ENCODE assay signal across 1 cellular context in genomic region chr1:204254031-204254661, GRCh38.
TF ChIP-seq lines count a peak whose summit lies in the region.

No MANE protein-coding gene starts in this region.

TF ChIP-seq in HepG2, 621 proteins besides CTCF, POLR2A, EP300 and RAD21 (continued from another document and continues in another):
- TF ChIP-seq GMEB1 (CRISPR knock-in tag; IDR thresholded peaks at IDR 0.05; ENCODE audit: borderline replicate concordance) (peak; percentile 50; the same call in 1 of the 2 replicates), NR1H2 (CRISPR knock-in tag; IDR thresholded peaks at IDR 0.05; ENCODE audit: borderline replicate concordance, low read depth) (no peak), PAWR (CRISPR knock-in tag; IDR thresholded peaks at IDR 0.05; ENCODE audit: borderline replicate concordance) (peak; percentile 27; the same call in 1 of the 2 replicates), HMGXB4 (CRISPR knock-in tag; IDR thresholded peaks at IDR 0.05; ENCODE audit: borderline replicate concordance in 1 of 2, low read depth in 1 of 2) (peak; percentile 61 to 68; a peak in 3 of 4 replicates), ZFP90 (CRISPR knock-in tag; IDR thresholded peaks at IDR 0.05; ENCODE audit: borderline replicate concordance) (peak; percentile 52; the same call in 1 of the 2 replicates), ZNF580 (CRISPR knock-in tag; IDR thresholded peaks at IDR 0.05; ENCODE audit: borderline replicate concordance, low read depth) (peak; percentile 68; the same call in 1 of the 2 replicates), THAP11 (CRISPR knock-in tag; IDR thresholded peaks at IDR 0.05) (peak; percentile 69; the same call in 1 of the 2 replicates), ZNF589 (CRISPR knock-in tag; conservative IDR thresholded peaks at IDR 0.05) (no peak), ZNF142 (CRISPR knock-in tag; IDR thresholded peaks at IDR 0.05) (no peak), PRDM15 (CRISPR knock-in tag; IDR thresholded peaks at IDR 0.05) (0 out of 2 replicates have a peak, but pooled peaks have one; percentile 49), ZNF558 (CRISPR knock-in tag; IDR thresholded peaks at IDR 0.05; ENCODE audit: borderline replicate concordance) (no peak; the same call in 1 of the 2 replicates), ZNF567 (CRISPR knock-in tag; IDR thresholded peaks at IDR 0.05; ENCODE audit: borderline replicate concordance) (0 out of 2 replicates have a peak, but pooled peaks have one; percentile 76), ZNF414 (CRISPR knock-in tag; IDR thresholded peaks at IDR 0.05) (peak; percentile 41), PHF8 (CRISPR knock-in tag; IDR thresholded peaks at IDR 0.05) (peak; percentile 41), ZFP62 (CRISPR knock-in tag; IDR thresholded peaks at IDR 0.05) (no peak), ZFP82 (CRISPR knock-in tag; IDR thresholded peaks at IDR 0.05; ENCODE audit: borderline replicate concordance) (peak; percentile 52; the same call in 1 of the 2 replicates), ARNTL (CRISPR knock-in tag; IDR thresholded peaks at IDR 0.05) (peak; percentile 96), RORA (CRISPR knock-in tag; IDR thresholded peaks at IDR 0.05) (no peak), ZNF276 (CRISPR knock-in tag; IDR thresholded peaks at IDR 0.05; ENCODE audit: low read depth) (peak; percentile 73; the same call in 1 of the 2 replicates), HHEX (CRISPR knock-in tag; IDR thresholded peaks at IDR 0.05) (no peak), SIN3A (IDR thresholded peaks at IDR 0.05; ENCODE audit: borderline replicate concordance, low read depth, low read length) (peak; percentile 69; the same call in 1 of the 2 replicates), POLR2AphosphoS5 (IDR thresholded peaks at IDR 0.05; ENCODE audit: low read depth, low read length) (no peak), IRF9 (CRISPR knock-in tag; IDR thresholded peaks at IDR 0.05; ENCODE audit: borderline replicate concordance) (no peak), TAF15 (IDR thresholded peaks at IDR 0.05; ENCODE audit: low read depth, low read length, poor library complexity, severe bottlenecking) (no peak), FOXO4 (CRISPR knock-in tag; conservative IDR thresholded peaks at IDR 0.05) (0 out of 2 replicates have a peak, but pooled peaks have one; percentile 63), ZNF839 (CRISPR knock-in tag; IDR thresholded peaks at IDR 0.05; ENCODE audit: borderline replicate concordance) (0 out of 2 replicates have a peak, but pooled peaks have one; percentile 45), ASH2L (IDR thresholded peaks at IDR 0.05; ENCODE audit: insufficient read length, low read depth, low read length) (peak; percentile 60), CEBPB (IDR thresholded peaks at IDR 0.05; ENCODE audit: borderline replicate concordance, low read depth, low read length) (peak; percentile 99), ZNF251 (CRISPR knock-in tag; IDR thresholded peaks at IDR 0.05) (no peak), ZNF12 (CRISPR knock-in tag; IDR thresholded peaks at IDR 0.05) (0 out of 2 replicates have a peak, but pooled peaks have one; percentile 44), ZNF576 (CRISPR knock-in tag; IDR thresholded peaks at IDR 0.05) (no peak), TBX2 (CRISPR knock-in tag; IDR thresholded peaks at IDR 0.05; ENCODE audit: borderline replicate concordance) (peak; percentile 85), SMC3 (IDR thresholded peaks at IDR 0.05; ENCODE audit: low read length) (peak; percentile 49; the same call in 1 of the 2 replicates), ZNF552 (CRISPR knock-in tag; IDR thresholded peaks at IDR 0.05; ENCODE audit: borderline replicate concordance) (peak; percentile 90), FOXM1 (CRISPR knock-in tag; IDR thresholded peaks at IDR 0.05) (no peak), ZIK1 (CRISPR knock-in tag; IDR thresholded peaks at IDR 0.05; ENCODE audit: borderline replicate concordance, low read depth) (0 out of 2 replicates have a peak, but pooled peaks have one; percentile 41), ZSCAN12 (CRISPR knock-in tag; IDR thresholded peaks at IDR 0.05) (no peak), ZNF605 (CRISPR knock-in tag; IDR thresholded peaks at IDR 0.05) (peak; percentile 82), ZNF768 (CRISPR knock-in tag; IDR thresholded peaks at IDR 0.05) (peak; percentile 87), ZNF451 (CRISPR knock-in tag; IDR thresholded peaks at IDR 0.05) (peak; percentile 85; the same call in 1 of the 2 replicates), CCDC6 (CRISPR knock-in tag; IDR thresholded peaks at IDR 0.05) (peak; percentile 88; the same call in 1 of the 2 replicates), TBL1XR1 (IDR thresholded peaks at IDR 0.05; ENCODE audit: borderline replicate concordance, low read length, partially characterized antibody) (peak; percentile 71), MIXL1 (CRISPR knock-in tag; IDR thresholded peaks at IDR 0.05) (peak; percentile 49; the same call in 1 of the 2 replicates)
